In the genomic region with DNA sequence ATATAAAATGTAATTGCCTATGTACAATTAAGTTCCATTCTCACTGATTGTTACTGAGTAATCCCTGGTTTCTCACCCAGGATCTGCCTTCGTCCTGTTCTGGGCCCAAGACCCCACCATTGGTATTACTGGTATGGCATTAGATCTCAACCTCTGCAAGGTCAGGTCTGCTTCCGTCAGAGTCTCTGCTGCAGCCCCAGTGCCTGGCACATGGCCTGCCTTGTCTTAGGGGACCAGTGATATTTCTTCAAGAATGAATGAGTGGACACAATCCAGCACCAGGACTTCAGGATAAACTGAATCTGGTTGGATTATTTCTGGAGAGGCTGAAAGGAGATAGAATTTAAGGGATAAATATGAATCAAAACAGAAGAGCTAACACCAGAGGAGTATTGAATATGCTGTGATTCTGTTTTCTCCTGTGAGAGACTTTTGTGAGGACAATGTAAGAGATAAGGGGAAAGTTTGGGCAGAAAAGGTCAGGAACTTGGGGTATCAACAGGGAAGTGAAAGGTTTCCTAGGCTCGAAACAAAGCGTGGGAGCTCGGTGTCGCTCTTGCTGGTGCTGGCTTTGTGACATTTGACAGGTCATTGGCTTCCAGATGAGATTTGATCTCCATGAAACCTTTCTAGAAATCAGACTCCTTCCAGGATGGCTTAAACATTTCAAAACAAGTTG, we compare ENCODE assay signal across 21 cellular contexts. TPM values are rescaled to one million over a fixed set of nuclear protein-coding genes. Genes with fewer than 3 reads are reported as not detected.
DNase-seq lines count a peak whose midpoint lies in the region; ATAC-seq and TF ChIP-seq lines count a peak whose summit lies in the region.
"Had no signal": no experiment of that assay in that cellular context is flagged by ENCODE, and none has a peak within 500 bp of the region (broad histone marks: within the 10 kb centered on the region; RNA-seq: fewer than 3 reads in every experiment).

No MANE protein-coding gene starts in this region.

- peak; percentile 22 to 72 (median 59) for DNase-seq in right cardiac atrium
- DNase-seq in heart left ventricle: no peak
- DNase-seq in right lobe of liver: no peak
- peak; percentile 38 for DNase-seq in osteocyte (ENCODE audit: extremely low spot score, unreplicated experiment)
- no peak for DNase-seq in stimulated activated CD4-positive, alpha-beta T cell treated with anti-CD3 and anti-CD28 coated beads, Interleukin-1b, Interleukin-23, amount 100 ng/mL, for 48 hours
- DNase-seq in pons (ENCODE audit: low spot score): no peak
- no peak for DNase-seq in BE2C
- DNase-seq: 8988T; ACHN; AML-193; C1 segment of cervical spinal cord; Calu3; CD4-positive, alpha-beta memory T cell; COR-L47; DMS53; DMS79 treated with DMSO at 0.1 percent for 48 hours; GF-D8; HFFc6 had no signal

- WGBS in right cardiac atrium: 64% methylated on average over 6 of the region's 6 CpGs
- WGBS in heart left ventricle, 4 donors: 79 to 85% (median 80%) methylated on average over 6 of the region's 6 CpGs
- 73% methylated on average over 6 of the region's 6 CpGs for WGBS in right lobe of liver (ENCODE audit: insufficient coverage, low coverage, low lambda C conversion rate, missing lambda C conversion rate)

- TF ChIP-seq CTCF in heart left ventricle (IDR thresholded peaks at IDR 0.05): no peak
- no peak for TF ChIP-seq CTCF in right lobe of liver (IDR thresholded peaks at IDR 0.05)
- TF ChIP-seq CTCF in osteocyte (IDR thresholded peaks at IDR 0.05): no peak
- TF ChIP-seq CTCF in BE2C (IDR thresholded peaks at IDR 0.05; ENCODE audit: low read depth, low read length): no peak

- H3K9me3 Mint-ChIP-seq in osteocyte (ENCODE audit: unreplicated experiment): no peaks in the 10 kb centered on the region

- H3K27me3 Mint-ChIP-seq in osteocyte (ENCODE audit: unreplicated experiment): peaks cover 4% of the 10 kb centered on the region
- H3K27me3 Mint-ChIP-seq: CD4-positive, alpha-beta memory T cell had no signal

- no peaks in the 10 kb centered on the region for H3K4me1 Mint-ChIP-seq in osteocyte (ENCODE audit: unreplicated experiment)
- H3K4me1 Mint-ChIP-seq: CD4-positive, alpha-beta memory T cell; GM23338 had no signal

- H3K9me3 ChIP-seq in right cardiac atrium (ENCODE audit: control insufficient read depth, low read length): no peaks in the 10 kb centered on the region
- H3K9me3 ChIP-seq in heart left ventricle: no peaks in the 10 kb centered on the region
- H3K9me3 ChIP-seq in right lobe of liver: no peaks in the 10 kb centered on the region
- H3K9me3 ChIP-seq in BE2C: no peaks in the 10 kb centered on the region
- H3K9me3 ChIP-seq: A549 had no signal

- no peaks in the 10 kb centered on the region for H3K36me3 Mint-ChIP-seq in osteocyte (ENCODE audit: unreplicated experiment)

- H3K27me3 ChIP-seq in right cardiac atrium (ENCODE audit: control insufficient read depth, insufficient read depth) (no peaks in the 10 kb centered on the region), heart left ventricle (no peaks in the 10 kb centered on the region), right lobe of liver (no peaks in the 10 kb centered on the region), BE2C (no peaks in the 10 kb centered on the region)

- H3K4me3 ChIP-seq in right cardiac atrium (ENCODE audit: low read length) (no peak overlapping the region), heart left ventricle (no peak overlapping the region), right lobe of liver (no peak overlapping the region), BE2C (ENCODE audit: low read depth, low read length) (no peak overlapping the region)
- H3K4me3 ChIP-seq: A549, GM23338, HAP-1 had no signal

- peak; percentile 54 to 73 for ATAC-seq in right cardiac atrium
- ATAC-seq in heart left ventricle: no peak
- ATAC-seq in right lobe of liver: peak; percentile 27 to 60 (median 36)
- ATAC-seq: A549, GM23338 had no signal

- H3K4me1 ChIP-seq in right cardiac atrium (ENCODE audit: control insufficient read depth, insufficient read depth, low read length): peaks cover 4% of the 10 kb centered on the region
- no peaks in the 10 kb centered on the region for H3K4me1 ChIP-seq in heart left ventricle
- H3K4me1 ChIP-seq in right lobe of liver: no peaks in the 10 kb centered on the region
- no peaks in the 10 kb centered on the region for H3K4me1 ChIP-seq in BE2C
- H3K4me1 ChIP-seq: A549, HAP-1 had no signal

- no peak overlapping the region for H3K4me3 Mint-ChIP-seq in osteocyte (ENCODE audit: unreplicated experiment)
- H3K4me3 Mint-ChIP-seq: CD4-positive, alpha-beta memory T cell; GM23338; HFFc6 had no signal

- H3K27ac ChIP-seq in right cardiac atrium (ENCODE audit: low read length): no peak overlapping the region
- H3K27ac ChIP-seq in heart left ventricle: no peak overlapping the region
- H3K27ac ChIP-seq in right lobe of liver: no peak overlapping the region
- H3K27ac ChIP-seq: A549 had no signal

- intact Hi-C loops in right cardiac atrium (cut with DNase I): no loop called here
- intact Hi-C loops in heart left ventricle (cut with DNase I): no loop called here
- intact Hi-C loops in right lobe of liver (cut with DNase I): no loop called here

- H3K36me3 ChIP-seq in heart left ventricle (no peaks in the 10 kb centered on the region), right lobe of liver (no peaks in the 10 kb centered on the region), BE2C (no peaks in the 10 kb centered on the region)
- H3K36me3 ChIP-seq: HAP-1 had no signal

- no peak for TF ChIP-seq POLR2A in heart left ventricle (IDR thresholded peaks at IDR 0.05)
- no peak for TF ChIP-seq POLR2A in right lobe of liver (IDR thresholded peaks at IDR 0.05)

- no peak overlapping the region for H3K27ac Mint-ChIP-seq in osteocyte (ENCODE audit: unreplicated experiment)
- H3K27ac Mint-ChIP-seq: CD4-positive, alpha-beta memory T cell; GM23338; HFFc6 had no signal

RNA-seq across cellular contexts. Expression of a gene that starts 54.0 kb away (rescaled TPM):
- total RNA-seq in right cardiac atrium: 10 to 100 TPM; 42.2 to 55.3 (median 52.1) TPM
- 27.0 TPM for polyA plus RNA-seq in right cardiac atrium
- total RNA-seq in heart left ventricle: 10 to 100 TPM; 29.3 to 69.3 (median 45.3) TPM
- 10 to 100 TPM; 19.0 to 30.1 TPM for polyA plus RNA-seq in heart left ventricle
- total RNA-seq in right lobe of liver: 10 to 100 TPM; 13.1 to 31.6 (median 19.7) TPM
- total RNA-seq in osteocyte: 49.9 and 54.1 TPM in 2 replicates
- 18.4 TPM for polyA plus RNA-seq in BE2C (2012; ENCODE audit: insufficient read depth, insufficient read length, low read depth)

Comparison
In these comparisons a context has a peak if more than half of its experiments do, and no peak if none do; other contexts are left out.
1. ATAC-seq: peak in right cardiac atrium (2 of 2) and right lobe of liver (4 of 4); none in heart left ventricle (0 of 4).
2. DNase-seq: peak in right cardiac atrium (3 of 3) and osteocyte (single experiment); none in heart left ventricle (0 of 5), right lobe of liver (0 of 3), stimulated activated CD4-positive, alpha-beta T cell treated with anti-CD3 and anti-CD28 coated beads, Interleukin-1b, Interleukin-23, amount 100 ng/mL, for 48 hours (single experiment), pons (single experiment) and BE2C (single experiment).